In genomic region chr14:37778135-37778943, GRCh38 we compare ENCODE assay signal across 24 cellular contexts.
"Had no signal": no experiment of that assay in that cellular context is flagged by ENCODE, and none has a peak within 500 bp of the region (broad histone marks: within the 10 kb centered on the region; RNA-seq: fewer than 3 reads in every experiment).

No MANE protein-coding gene starts in this region.

- H3K27me3 ChIP-seq: adrenal gland, SJSA1 had no signal

- H3K9me3 ChIP-seq: adrenal gland, SJSA1 had no signal

- H3K27ac ChIP-seq: adrenal gland, SJSA1 had no signal

- H3K4me3 ChIP-seq: adrenal gland, SJSA1 had no signal

- ATAC-seq: activated CD4-positive, CD25-positive, alpha-beta regulatory T cell treated with anti-CD3 and anti-CD28 coated beads, Interleukin-2, amount 50 U/mL, for 24 hours; activated CD8-positive, alpha-beta T cell treated with anti-CD3 and anti-CD28 coated beads, Interleukin-2, amount 10 ng/mL, durations not matched to agents 7 days and 5 days; PC-3; SK-N-SH treated with all-trans-retinoic acid at 6 μM for 48 hours had no signal

- H3K4me1 ChIP-seq: adrenal gland, SJSA1 had no signal

- DNase-seq: activated CD4-positive, alpha-beta T cell treated with anti-CD3 and anti-CD28 coated beads for 48 hours; activated CD4-positive, alpha-beta T cell treated with anti-CD3 and anti-CD28 coated beads, Interleukin-2, amount 50 U/mL, for 4 hours; activated CD8-positive, alpha-beta memory T cell treated with anti-CD3 and anti-CD28 coated beads, Interleukin-2, amount 50 U/mL, for 48 hours; activated CD8-positive, alpha-beta T cell treated with anti-CD3 and anti-CD28 coated beads, Interleukin-2, amount 10 ng/mL, durations not matched to agents 7 days and 5 days; activated naive CD4-positive, alpha-beta T cell treated with anti-CD3 and anti-CD28 coated beads, Interleukin-2, amount 50 U/mL, for 16 hours; activated naive CD8-positive, alpha-beta T cell treated with anti-CD3 and anti-CD28 coated beads, Interleukin-2, amount 10 ng/mL, durations not matched to agents 7 days and 5 days; activated T-cell treated with anti-CD3 and anti-CD28 coated beads, Interleukin-2, amount 50 U/mL, for 1 hour; adrenal gland; anterior cingulate cortex; caudate nucleus; Kasumi-1; NCI-H1105 treated with DMSO at 0.1 percent for 48 hours; NCI-H1436 treated with DMSO at 0.1 percent for 48 hours; NCI-H187; NCI-H2081; NCI-H446; NCI-H524; PC-3; SHP77; SW 1271 had no signal

- H3K36me3 ChIP-seq: adrenal gland, SJSA1 had no signal

- FAIRE-seq: RCC 7860 had no signal
